Comparison of ENCODE assay signal across 17 cellular contexts in the genomic region with DNA sequence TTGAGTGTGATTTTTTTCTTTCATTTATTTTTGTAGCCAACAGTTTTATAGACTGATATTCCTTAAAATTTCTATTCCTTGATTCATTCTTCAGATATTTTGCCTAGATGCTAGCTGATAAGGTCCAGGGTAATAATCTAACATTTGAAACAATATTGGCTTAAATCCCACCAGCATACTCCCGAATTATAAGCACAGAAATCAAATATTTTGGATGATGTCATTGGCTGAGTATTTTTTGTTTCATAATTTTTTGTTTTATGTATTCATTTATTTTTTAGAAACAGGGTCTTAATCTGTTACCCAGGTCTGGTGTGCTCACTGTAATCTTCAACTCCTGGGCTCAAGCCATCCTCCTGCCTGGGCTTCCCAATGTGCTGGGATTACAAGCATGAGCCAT.
DNase-seq lines count a peak whose midpoint lies in the region; ATAC-seq, FAIRE-seq and TF ChIP-seq lines count a peak whose summit lies in the region.
"Had no signal": no experiment of that assay in that cellular context is flagged by ENCODE, and none has a peak within 500 bp of the region (broad histone marks: within the 10 kb centered on the region; RNA-seq: fewer than 3 reads in every experiment).

No MANE protein-coding gene starts in this region.

- CTCF ChIA-PET in SK-N-SH (lab: Yijun Ruan, JAX): interaction anchor here (0.6 to 1.4 kb wide), 3 partner anchors 47 to 508 kb away, joined by 3 to 5 read pairs (median 3); no protein-coding TSS in a partner anchor

- H3K27me3 ChIP-seq in SK-N-SH (ENCODE audit: insufficient read depth) (no peaks in the 10 kb centered on the region), small intestine (ENCODE audit: control insufficient read depth in 2 of 2, insufficient read depth in 2 of 2, low read length in 2 of 2) (no peaks in the 10 kb centered on the region), right cardiac atrium (ENCODE audit: control insufficient read depth, insufficient read depth) (no peaks in the 10 kb centered on the region)

- DNase-seq in NCI-H226: peak; percentile 21
- no peak for DNase-seq in SK-N-SH
- peak; percentile 15 for DNase-seq in fibroblast of the aortic adventitia (ENCODE audit: low read depth)
- DNase-seq in Kasumi-1 (lab: John Stamatoyannopoulos, UW): no peak
- DNase-seq in small intestine: no peak
- DNase-seq in right cardiac atrium: no peak
- DNase-seq: C1 segment of cervical spinal cord; Calu3; CD4-positive, alpha-beta memory T cell; COR-L47; DMS53; DMS79 treated with DMSO at 0.1 percent for 48 hours; H9 had no signal

- WGBS in SK-N-SH (ENCODE audit: low lambda C conversion rate): 18% methylated on average over 1 of the region's 1 CpG
- WGBS in small intestine, 3 donors: 41 to 48% (median 44%) methylated on average over 1 of the region's 1 CpG
- 34% methylated on average over 1 of the region's 1 CpG for WGBS in right cardiac atrium

- no peaks in the 10 kb centered on the region for H3K79me2 ChIP-seq in SK-N-SH (ENCODE audit: insufficient read depth)

- peak in 1 of 2 experiments; percentile 44; a peak in 1 of 4 replicates for TF ChIP-seq EP300 in SK-N-SH (IDR thresholded peaks at IDR 0.05; ENCODE audit: borderline replicate concordance in 1 of 2, low read depth in 1 of 2, low read length in 1 of 2)

- no peak overlapping the region for H3K9ac ChIP-seq in SK-N-SH

- no peaks in the 10 kb centered on the region for H4K20me1 ChIP-seq in SK-N-SH (ENCODE audit: insufficient read depth)

- ATAC-seq in right cardiac atrium: no peak
- ATAC-seq: GM12878, GM23338, HCT116 had no signal

- H3F3A ChIP-seq in SK-N-SH (replicated peaks; ENCODE audit: insufficient read depth): no peaks in the 10 kb centered on the region

- FAIRE-seq in small intestine (lab: Jason Lieb, UNC): no peak
- FAIRE-seq: G401.6, GM12878 had no signal

- peak overlapping the region in 1 of 2 experiments; percentile 99; a peak in 3 of 4 replicates for H3K27ac ChIP-seq in SK-N-SH (ENCODE audit: low read depth in 2 of 2, low read length in 1 of 2)
- H3K27ac ChIP-seq in small intestine (ENCODE audit: low read depth in 1 of 2, low read length in 1 of 2): no peak overlapping the region
- H3K27ac ChIP-seq in right cardiac atrium (ENCODE audit: low read length): no peak overlapping the region

- no peaks in the 10 kb centered on the region for H3K9me2 ChIP-seq in SK-N-SH

- intact Hi-C loops in right cardiac atrium (cut with DNase I): no loop called here

- TF ChIP-seq CTCF in SK-N-SH (IDR thresholded peaks at IDR 0.05): no peak
- TF ChIP-seq CTCF in fibroblast of the aortic adventitia (IDR thresholded peaks at IDR 0.05; ENCODE audit: insufficient read depth, low read length): no peak

- no peaks in the 10 kb centered on the region for H3K36me3 ChIP-seq in SK-N-SH (replicated peaks in 1 of 2; ENCODE audit: control insufficient read depth in 1 of 2, insufficient read depth in 2 of 2, low read length in 1 of 2)
- no peaks in the 10 kb centered on the region for H3K36me3 ChIP-seq in small intestine (ENCODE audit: control insufficient read depth in 2 of 2, insufficient read depth in 2 of 2, low read length in 2 of 2)

- H3K4me1 ChIP-seq in SK-N-SH (ENCODE audit: control insufficient read depth in 1 of 2, insufficient read depth in 2 of 2, low read depth in 1 of 2, low read length in 1 of 2) (peaks cover 0 to 39% of the 10 kb centered on the region in 2 experiments; a peak in 2 of 4 replicates), small intestine (ENCODE audit: control insufficient read depth in 2 of 2, insufficient read depth in 1 of 2, low read depth in 1 of 2, low read length in 1 of 2) (no peaks in the 10 kb centered on the region), right cardiac atrium (ENCODE audit: control insufficient read depth, insufficient read depth, low read length) (no peaks in the 10 kb centered on the region)

- H2AFZ ChIP-seq in SK-N-SH (ENCODE audit: low read depth): no peak overlapping the region; the same call in 1 of the 2 replicates
- H2AFZ ChIP-seq: GM23338 had no signal

- POLR2A ChIA-PET in SK-N-SH (lab: Yijun Ruan, JAX): interaction anchor here (1.2 kb wide), 1 partner anchor 89 kb away, joined by 3 read pairs; a partner anchor contains a TSS

- TF ChIP-seq RAD21 in SK-N-SH (IDR thresholded peaks at IDR 0.05; ENCODE audit: low read length): no peak

- no peak overlapping the region for H3K4me2 ChIP-seq in SK-N-SH
- H3K4me2 ChIP-seq: GM23338 had no signal

- H3K4me3 ChIP-seq in SK-N-SH (ENCODE audit: low read depth in 2 of 2, low read length in 1 of 2) (peak overlapping the region in 1 of 2 experiments; percentile 15; a peak in 2 of 4 replicates), fibroblast of the aortic adventitia (ENCODE audit: low read depth, low read length) (no peak overlapping the region), small intestine (ENCODE audit: low read depth in 1 of 2, low read length in 2 of 2) (no peak overlapping the region), right cardiac atrium (ENCODE audit: low read length) (no peak overlapping the region)
- H3K4me3 ChIP-seq: GM12878, GM23338 had no signal

- no peaks in the 10 kb centered on the region for H3K9me3 ChIP-seq in SK-N-SH
- H3K9me3 ChIP-seq in small intestine (ENCODE audit: control insufficient read depth, low read depth): no peaks in the 10 kb centered on the region
- H3K9me3 ChIP-seq in right cardiac atrium (ENCODE audit: control insufficient read depth, low read length): no peaks in the 10 kb centered on the region

TF ChIP-seq in SK-N-SH, 30 proteins besides CTCF, POLR2A, EP300 and RAD21:
- TF ChIP-seq TCF12 (IDR thresholded peaks at IDR 0.05) (peak; percentile 22; the same call in 1 of the 2 replicates), JUND (IDR thresholded peaks at IDR 0.05) (0 out of 2 replicates have a peak, but pooled peaks have one; percentile 32), TAF1 (IDR thresholded peaks at IDR 0.05; ENCODE audit: borderline replicate concordance, low read depth, low read length) (no peak), MEF2A (IDR thresholded peaks at IDR 0.05; ENCODE audit: borderline replicate concordance, low read depth) (no peak), NFIC (IDR thresholded peaks at IDR 0.05; ENCODE audit: borderline replicate concordance) (0 out of 2 replicates have a peak, but pooled peaks have one; percentile 18)
TF ChIP-seq in SK-N-SH: peak in this region for 3.

Comparison
In these comparisons a context has a peak if more than half of its experiments do, and no peak if none do; other contexts are left out.
1. DNase-seq: peak in NCI-H226 (single experiment) and fibroblast of the aortic adventitia (single experiment); none in SK-N-SH (single experiment), Kasumi-1 (0 of 2), small intestine (single experiment) and right cardiac atrium (0 of 3).